11 cellular contexts compared by ENCODE assay signal in genomic region chr11:95520765-95521542, GRCh38.
A peak's percentile ranks its signal among the peaks of the same experiment; 100 is the strongest.
DNase-seq lines count a peak whose midpoint lies in the region; ATAC-seq, FAIRE-seq and TF ChIP-seq lines count a peak whose summit lies in the region.
"Had no signal": no experiment of that assay in that cellular context is flagged by ENCODE, and none has a peak within 500 bp of the region (broad histone marks: within the 10 kb centered on the region; RNA-seq: fewer than 3 reads in every experiment).

No MANE protein-coding gene starts in this region.

- ATAC-seq in K562: no peak
- ATAC-seq: gastrocnemius medialis had no signal

- H3K4me3 Mint-ChIP-seq in HFFc6: no peak overlapping the region
- H3K4me3 Mint-ChIP-seq: activated CD4-positive, alpha-beta T cell treated with anti-CD3 and anti-CD28 coated beads, Interleukin-2, amount 10 ng/mL, durations not matched to agents 7 days and 5 days had no signal

- TF ChIP-seq CTCF in K562 (IDR thresholded peaks at IDR 0.05 in 2 of 3, conservative IDR thresholded peaks at IDR 0.05 in 1 of 3; ENCODE audit: insufficient read depth in 2 of 3, low read depth in 1 of 3, low read length in 3 of 3) (no peak), HFFc6 (IDR thresholded peaks at IDR 0.05) (no peak)

- H3K9me3 Mint-ChIP-seq in HFFc6: no peaks in the 10 kb centered on the region; the same call in 1 of the 2 replicates

- no peaks in the 10 kb centered on the region for H3K4me1 Mint-ChIP-seq in HFFc6 (ENCODE audit: low read depth)
- H3K4me1 Mint-ChIP-seq: activated CD4-positive, alpha-beta T cell treated with anti-CD3 and anti-CD28 coated beads, Interleukin-2, amount 10 ng/mL, durations not matched to agents 7 days and 5 days had no signal

- in situ Hi-C loops in K562 (cut with MboI): no loop called here

- no peaks in the 10 kb centered on the region for H3K4me1 ChIP-seq in K562 (replicated peaks in 1 of 2; ENCODE audit: control insufficient read depth in 2 of 2, insufficient read depth in 2 of 2, low read length in 2 of 2)
- H3K4me1 ChIP-seq: gastrocnemius medialis had no signal

- no peak overlapping the region for H3K9ac ChIP-seq in K562 (ENCODE audit: insufficient read depth in 1 of 2, low read depth in 2 of 2, low read length in 2 of 2)

- no peak for TF ChIP-seq POLR2A in K562 (conservative IDR thresholded peaks at IDR 0.05)
- TF ChIP-seq POLR2A in H54 (IDR thresholded peaks at IDR 0.05; ENCODE audit: low read depth, low read length): no peak

- H3K4me3 ChIP-seq in K562: no peak overlapping the region
- H3K4me3 ChIP-seq: gastrocnemius medialis had no signal

- TF ChIP-seq RAD21 in K562 (CRISPR knock-in tag; conservative IDR thresholded peaks at IDR 0.05 in 1 of 2, IDR thresholded peaks at IDR 0.05 in 1 of 2): no peak

- no peak overlapping the region for H2AFZ ChIP-seq in K562 (ENCODE audit: low read depth, low read length)

- H3K27me3 Mint-ChIP-seq in HFFc6 (ENCODE audit: insufficient read depth): no peaks in the 10 kb centered on the region; the same call in 1 of the 2 replicates

- no peak overlapping the region for H3K4me2 ChIP-seq in K562 (ENCODE audit: insufficient read depth, low read length)

- no peak for TF ChIP-seq EP300 in K562 (IDR thresholded peaks at IDR 0.05; ENCODE audit: low read length)

- no peaks in the 10 kb centered on the region for H3K9me3 ChIP-seq in K562 (replicated peaks; ENCODE audit: control insufficient read depth, insufficient read depth, low read depth, low read length)
- H3K9me3 ChIP-seq: gastrocnemius medialis had no signal

- intact Hi-C loops in K562 (cut with micrococcal nuclease): no loop called here

- no peak overlapping the region for H3K27ac Mint-ChIP-seq in HFFc6
- H3K27ac Mint-ChIP-seq: activated CD4-positive, alpha-beta T cell treated with anti-CD3 and anti-CD28 coated beads, Interleukin-2, amount 10 ng/mL, durations not matched to agents 7 days and 5 days had no signal

- 3% methylated on average over 5 of the region's 5 CpGs for WGBS in K562 (ENCODE audit: insufficient coverage, low coverage, missing lambda C conversion rate)

- H3K9me1 ChIP-seq in K562 (ENCODE audit: control insufficient read depth, insufficient read depth, low read length): no peaks in the 10 kb centered on the region

- FAIRE-seq in K562 (lab: Jason Lieb, UNC) (no peak), H54 (lab: Jason Lieb, UNC) (no peak)

- CTCF ChIA-PET in K562 (lab: Yijun Ruan, JAX; ENCODE audit: low intra/inter-chr PET ratio): no interaction called here

- POLR2A ChIA-PET in K562 (lab: Yijun Ruan, JAX): no interaction called here

- H3K36me3 ChIP-seq in K562 (ENCODE audit: control insufficient read depth, insufficient read depth, low read length): no peaks in the 10 kb centered on the region
- H3K36me3 ChIP-seq: gastrocnemius medialis had no signal

- no peaks in the 10 kb centered on the region for H3K36me3 Mint-ChIP-seq in HFFc6 (ENCODE audit: low read depth)

- DNase-seq in DMS53 (lab: John Stamatoyannopoulos, UW): peak; percentile 79
- peak; percentile 64 for DNase-seq in NCI-H187 treated with DMSO at 0.1 percent for 48 hours (lab: John Stamatoyannopoulos, UW)
- no peak for DNase-seq in K562 (ENCODE audit: extremely low read depth in 1 of 4, low spot score in 3 of 4)
- DNase-seq in kidney tubule cell (ENCODE audit: low spot score): peak; percentile 98
- no peak for DNase-seq in hypothalamus (lab: John Stamatoyannopoulos, UW)
- DNase-seq in NCI-H82 treated with DMSO at 0.1 percent for 48 hours (lab: John Stamatoyannopoulos, UW; ENCODE audit: unreplicated experiment): no peak
- DNase-seq in H54 (ENCODE audit: insufficient read length, low spot score): no peak
- no peak for DNase-seq in HFFc6
- DNase-seq: activated CD4-positive, alpha-beta T cell treated with anti-CD3 and anti-CD28 coated beads, Interleukin-2, amount 10 ng/mL, durations not matched to agents 7 days and 5 days; gastrocnemius medialis; GDM1 had no signal

- BruUV-seq in K562 (replicated peaks; lab: Mats Ljungman, UMichigan): no TSS peak

- no peak overlapping the region for H3K27ac ChIP-seq in K562 (ENCODE audit: extremely low read depth, low read depth, low read length)
- H3K27ac ChIP-seq: gastrocnemius medialis had no signal

- H3K79me2 ChIP-seq in K562 (ENCODE audit: control insufficient read depth, insufficient read depth, low read length): no peaks in the 10 kb centered on the region

- no peaks in the 10 kb centered on the region for H4K20me1 ChIP-seq in K562 (replicated peaks; ENCODE audit: control insufficient read depth, insufficient read depth, low read length)

- peaks cover 0 to 2% of the 10 kb centered on the region in 2 experiments; a peak in 2 of 5 replicates for H3K27me3 ChIP-seq in K562 (ENCODE audit: control insufficient read depth in 2 of 2, insufficient read depth in 2 of 2, low read length in 2 of 2)
- H3K27me3 ChIP-seq: gastrocnemius medialis had no signal

TF ChIP-seq in K562, 482 proteins besides CTCF, POLR2A, EP300 and RAD21:
- TF ChIP-seq HNRNPLL (IDR thresholded peaks at IDR 0.05; ENCODE audit: low read depth, low read length, poor library complexity, severe bottlenecking): no peak
- 0 out of 2 replicates have a peak, but pooled peaks have one; percentile 11 for TF ChIP-seq C11orf30 (IDR thresholded peaks at IDR 0.05; ENCODE audit: low read depth)
- 0 out of 2 replicates have a peak, but pooled peaks have one; percentile 16 for TF ChIP-seq NFIC (IDR thresholded peaks at IDR 0.05)
- TF ChIP-seq, protein P1, sequence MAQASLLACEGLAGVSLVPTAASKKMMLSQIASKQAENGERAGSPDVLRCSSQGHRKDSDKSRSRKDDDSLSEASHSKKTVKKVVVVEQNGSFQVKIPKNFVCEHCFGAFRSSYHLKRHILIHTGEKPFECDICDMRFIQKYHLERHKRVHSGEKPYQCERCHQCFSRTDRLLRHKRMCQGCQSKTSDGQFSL (CRISPR knock-in tag; IDR thresholded peaks at IDR 0.05): no peak
- TF ChIP-seq, protein P1 (tag; IDR thresholded peaks at IDR 0.05): no peak
TF ChIP-seq in K562: peak in this region for 2.

Comparison
In these comparisons a context has a peak if more than half of its experiments do, and no peak if none do; other contexts are left out.
1. DNase-seq: peak in DMS53 (single experiment), NCI-H187 treated with DMSO at 0.1 percent for 48 hours (single experiment) and kidney tubule cell (single experiment); none in K562 (0 of 4), hypothalamus (0 of 51), NCI-H82 treated with DMSO at 0.1 percent for 48 hours (single experiment), H54 (single experiment) and HFFc6 (single experiment).